In the genomic region with DNA sequence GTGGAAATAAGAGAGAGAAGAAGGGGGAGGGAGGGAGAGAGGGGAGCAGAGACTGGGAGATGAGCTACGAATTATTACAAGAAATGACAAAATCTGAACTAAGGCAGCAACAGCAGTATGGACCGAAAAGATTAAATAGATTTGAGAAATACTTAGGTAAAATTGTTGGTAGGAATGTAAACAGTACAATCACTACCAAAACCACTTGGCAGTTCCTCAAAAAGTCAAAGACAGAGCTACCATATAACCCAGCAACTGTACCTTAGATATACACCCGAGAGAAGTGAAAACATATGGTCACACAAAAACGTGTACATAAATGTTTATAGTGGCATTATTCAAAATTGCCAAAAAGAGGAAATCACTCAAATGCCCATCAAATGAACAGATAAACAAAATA, we compare ENCODE assay signal across 1 cellular context.
TF ChIP-seq lines count a peak whose summit lies in the region.

No MANE protein-coding gene starts in this region.

TF ChIP-seq in IMR-90, 13 proteins besides CTCF, POLR2A, EP300 and RAD21:
- TF ChIP-seq CHD1 (IDR thresholded peaks at IDR 0.05; ENCODE audit: low read depth, low read length) (no peak), SMC3 (IDR thresholded peaks at IDR 0.05; ENCODE audit: low read depth, low read length) (no peak), FOS (IDR thresholded peaks at IDR 0.05; ENCODE audit: low read depth, low read length) (no peak), MAZ (IDR thresholded peaks at IDR 0.05; ENCODE audit: borderline replicate concordance, low read depth, low read length) (no peak)
